In the genomic region with DNA sequence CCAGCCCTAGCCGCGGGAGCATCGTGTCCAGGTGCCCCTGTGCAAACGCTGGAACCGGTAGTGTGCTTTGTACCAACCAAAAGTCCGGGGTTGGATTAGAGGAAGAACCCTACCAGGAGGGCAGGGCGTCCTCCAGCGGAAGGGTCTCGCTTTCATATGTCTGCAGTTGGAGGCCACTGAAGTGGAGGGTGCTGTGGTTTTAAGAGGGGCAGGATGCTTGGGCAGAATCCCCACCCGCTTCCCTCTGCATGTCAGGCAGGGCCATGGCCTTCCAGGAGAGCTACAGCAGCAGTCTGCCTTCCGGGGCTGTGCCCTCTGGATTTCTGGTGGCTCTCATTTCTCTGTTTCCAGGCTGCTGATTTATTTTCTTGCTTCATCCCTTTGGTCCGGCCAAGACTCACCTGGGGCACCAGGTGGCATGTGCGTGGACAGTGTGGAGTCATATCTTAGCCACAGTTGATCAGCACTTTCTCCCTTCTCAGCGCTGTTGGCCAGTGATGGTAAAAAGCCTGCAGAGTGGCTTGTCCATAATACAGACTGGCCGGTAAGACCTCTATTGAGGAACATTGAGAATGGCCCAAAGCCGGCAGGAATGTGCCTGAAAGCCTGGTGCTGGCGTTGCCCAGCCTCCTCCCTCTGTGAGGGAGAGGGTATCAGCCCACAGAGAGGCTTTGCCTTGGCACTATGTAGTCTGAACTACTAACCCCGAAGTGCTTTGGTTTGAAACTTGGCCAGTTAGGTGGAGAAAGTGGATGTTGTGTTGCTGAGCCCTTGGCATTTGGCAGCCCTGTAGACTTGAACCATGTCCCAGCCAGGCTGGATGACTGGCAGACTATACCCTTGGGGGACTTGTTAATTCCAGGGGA, we compare ENCODE assay signal across 9 cellular contexts. TPM values are rescaled to one million over a fixed set of nuclear protein-coding genes. Genes with fewer than 3 reads are reported as not detected.
A peak's percentile ranks its signal among the peaks of the same experiment; 100 is the strongest.
DNase-seq lines count a peak whose midpoint lies in the region; ATAC-seq and TF ChIP-seq lines count a peak whose summit lies in the region.
"Had no signal": no experiment of that assay in that cellular context is flagged by ENCODE, and none has a peak within 500 bp of the region (broad histone marks: within the 10 kb centered on the region; RNA-seq: fewer than 3 reads in every experiment).

No MANE protein-coding gene starts in this region.

- H3K4me1 ChIP-seq in iPS-20b (ENCODE audit: insufficient read depth, low read length) (peaks cover 19% of the 10 kb centered on the region), OCI-LY7 (ENCODE audit: insufficient read depth, low read length, poor library complexity, severe bottlenecking) (no peaks in the 10 kb centered on the region)

- peak overlapping the region; percentile 32 for H3K4me3 Mint-ChIP-seq in T-helper 2 cell treated with Interferon-gamma antibody and Interleukin-4, amounts not matched to agents 5 μg/mL and 100 μg/mL, for 36 hours
- peak overlapping the region; percentile 6 for H3K4me3 Mint-ChIP-seq in activated naive CD8-positive, alpha-beta T cell treated with anti-CD3 and anti-CD28 coated beads, Interleukin-2, amount 10 ng/mL, durations not matched to agents 7 days and 5 days
- H3K4me3 Mint-ChIP-seq: activated B cell treated with CpG ODN at 0.5 μM for 24 hours had no signal

- no peak for TF ChIP-seq CTCF in OCI-LY7 (conservative IDR thresholded peaks at IDR 0.05; ENCODE audit: low read length)

- BruUV-seq in OCI-LY7 (replicated peaks; lab: Mats Ljungman, UMichigan) = no TSS peak

- no peak overlapping the region for H3K27ac Mint-ChIP-seq in T-helper 2 cell treated with Interferon-gamma antibody and Interleukin-4, amounts not matched to agents 5 μg/mL and 100 μg/mL, for 36 hours
- no peak overlapping the region for H3K27ac Mint-ChIP-seq in activated naive CD8-positive, alpha-beta T cell treated with anti-CD3 and anti-CD28 coated beads, Interleukin-2, amount 10 ng/mL, durations not matched to agents 7 days and 5 days
- H3K27ac Mint-ChIP-seq: activated B cell treated with CpG ODN at 0.5 μM for 24 hours had no signal

- CTCF ChIA-PET in OCI-LY7 (lab: Charles Lee; ENCODE audit: unreplicated experiment) = no interaction called here

- H3K27me3 ChIP-seq in iPS-20b (ENCODE audit: insufficient read depth, low read length) = peaks cover 36% of the 10 kb centered on the region

- H3K9me3 ChIP-seq in iPS-20b (ENCODE audit: insufficient read depth, low read depth, low read length) (no peaks in the 10 kb centered on the region), OCI-LY7 (ENCODE audit: low read length) (no peaks in the 10 kb centered on the region)

- H3K36me3 ChIP-seq in iPS-20b (ENCODE audit: insufficient read depth, low read depth, low read length) (no peaks in the 10 kb centered on the region), OCI-LY7 (ENCODE audit: insufficient read depth, low read length) (no peaks in the 10 kb centered on the region)

- H3K4me2 ChIP-seq in OCI-LY7 (ENCODE audit: low read length) = no peak overlapping the region

- peaks cover 6% of the 10 kb centered on the region for H3K4me1 Mint-ChIP-seq in T-helper 2 cell treated with Interferon-gamma antibody and Interleukin-4, amounts not matched to agents 5 μg/mL and 100 μg/mL, for 36 hours (ENCODE audit: low read depth)
- H3K4me1 Mint-ChIP-seq in activated naive CD8-positive, alpha-beta T cell treated with anti-CD3 and anti-CD28 coated beads, Interleukin-2, amount 10 ng/mL, durations not matched to agents 7 days and 5 days = peaks cover 4% of the 10 kb centered on the region

- no peak for ATAC-seq in activated naive CD8-positive, alpha-beta T cell treated with anti-CD3 and anti-CD28 coated beads, Interleukin-2, amount 10 ng/mL, durations not matched to agents 7 days and 5 days (ENCODE audit: low read depth)
- no peak for ATAC-seq in HG02840 (IDR thresholded peaks at IDR 0.05; ENCODE audit: low FRiP score, unreplicated experiment)

- peaks cover 2% of the 10 kb centered on the region for H3K36me3 Mint-ChIP-seq in T-helper 2 cell treated with Interferon-gamma antibody and Interleukin-4, amounts not matched to agents 5 μg/mL and 100 μg/mL, for 36 hours (ENCODE audit: low read depth)
- peaks cover 1% of the 10 kb centered on the region for H3K36me3 Mint-ChIP-seq in activated naive CD8-positive, alpha-beta T cell treated with anti-CD3 and anti-CD28 coated beads, Interleukin-2, amount 10 ng/mL, durations not matched to agents 7 days and 5 days

- POLR2A ChIA-PET in activated naive CD8-positive, alpha-beta T cell treated with anti-CD3 and anti-CD28 coated beads, Interleukin-2, amount 10 ng/mL, durations not matched to agents 7 days and 5 days (lab: Charles Lee) = no interaction called here
- POLR2A ChIA-PET in OCI-LY7 (lab: Charles Lee) = no interaction called here

- peaks cover 68% of the 10 kb centered on the region for H3K27me3 Mint-ChIP-seq in T-helper 2 cell treated with Interferon-gamma antibody and Interleukin-4, amounts not matched to agents 5 μg/mL and 100 μg/mL, for 36 hours (ENCODE audit: low read depth)
- peaks cover 62% of the 10 kb centered on the region for H3K27me3 Mint-ChIP-seq in activated naive CD8-positive, alpha-beta T cell treated with anti-CD3 and anti-CD28 coated beads, Interleukin-2, amount 10 ng/mL, durations not matched to agents 7 days and 5 days

- DNase-seq in T-helper 2 cell treated with Interferon-gamma antibody and Interleukin-4, amounts not matched to agents 5 μg/mL and 100 μg/mL, for 36 hours (ENCODE audit: low spot score) = no peak
- DNase-seq in T-helper 2 cell (no peak), substantia nigra (lab: John Stamatoyannopoulos, UW) (peak in 8 of 49 donors; percentile 21 to 53 (median 40)), OCI-LY7 (ENCODE audit: low spot score) (no peak), foreskin melanocyte (no peak)
- no peak for DNase-seq in activated naive CD8-positive, alpha-beta T cell treated with anti-CD3 and anti-CD28 coated beads, Interleukin-2, amount 10 ng/mL, durations not matched to agents 7 days and 5 days
- DNase-seq: activated B cell treated with CpG ODN at 0.5 μM for 24 hours had no signal

- H3K9me2 ChIP-seq in OCI-LY7 (ENCODE audit: insufficient read depth, low read length) = no peaks in the 10 kb centered on the region

- H3K27ac ChIP-seq in iPS-20b (ENCODE audit: low read length) = no peak overlapping the region
- H3K27ac ChIP-seq in substantia nigra (ENCODE audit: low read depth, low read length, poor library complexity, severe bottlenecking) = peak overlapping the region; percentile 63
- no peak overlapping the region for H3K27ac ChIP-seq in OCI-LY7 (ENCODE audit: low read depth, low read length, poor library complexity, severe bottlenecking)

- no peaks in the 10 kb centered on the region for H3K79me2 ChIP-seq in OCI-LY7 (ENCODE audit: insufficient read depth, low read depth, low read length)

- H3K9me3 Mint-ChIP-seq in T-helper 2 cell treated with Interferon-gamma antibody and Interleukin-4, amounts not matched to agents 5 μg/mL and 100 μg/mL, for 36 hours = no peaks in the 10 kb centered on the region
- H3K9me3 Mint-ChIP-seq in activated naive CD8-positive, alpha-beta T cell treated with anti-CD3 and anti-CD28 coated beads, Interleukin-2, amount 10 ng/mL, durations not matched to agents 7 days and 5 days = no peaks in the 10 kb centered on the region
- H3K9me3 Mint-ChIP-seq: activated B cell treated with CpG ODN at 0.5 μM for 24 hours had no signal

- peak overlapping the region; percentile 59 for H3K4me3 ChIP-seq in iPS-20b (ENCODE audit: low read length)
- H3K4me3 ChIP-seq in OCI-LY7 (ENCODE audit: low read depth, low read length, poor library complexity, severe bottlenecking) = no peak overlapping the region

- H4K20me1 ChIP-seq in OCI-LY7 (ENCODE audit: insufficient read depth, low read length) = no peaks in the 10 kb centered on the region

- intact Hi-C loops in OCI-LY7 (cut with micrococcal nuclease; ENCODE audit: unreplicated experiment) = no loop called here

- peak overlapping the region; percentile 53; the same call in 1 of the 2 replicates for H3K9ac ChIP-seq in iPS-20b (ENCODE audit: low read depth, low read length)

- H2AFZ ChIP-seq in OCI-LY7 (ENCODE audit: low read length) = no peak overlapping the region

RNA-seq across cellular contexts. Expression of a gene that starts 1.8 kb away (rescaled TPM):
- 1 to 10 TPM; 2.4 to 4.5 TPM for total RNA-seq in activated naive CD8-positive, alpha-beta T cell treated with anti-CD3 and anti-CD28 coated beads, Interleukin-2, amount 10 ng/mL, durations not matched to agents 7 days and 5 days
- total RNA-seq in OCI-LY7 (2014; rRNA removed; shearing (Covaris generic)) = not detected in 2 replicates
- not detected in 2 replicates for total RNA-seq in OCI-LY7 (2022)
- total RNA-seq: activated B cell treated with CpG ODN at 0.5 μM for 24 hours had no signal
